In genomic region chr15:32923176-32923575, GRCh38 we compare ENCODE assay signal across 32 cellular contexts.
"Had no signal": no experiment of that assay in that cellular context is flagged by ENCODE, and none has a peak within 500 bp of the region (broad histone marks: within the 10 kb centered on the region; RNA-seq: fewer than 3 reads in every experiment).

No MANE protein-coding gene starts in this region.

- H3K9me3 ChIP-seq: Peyer's patch had no signal

- H3K9me3 Mint-ChIP-seq: activated CD8-positive, alpha-beta T cell treated with anti-CD3 and anti-CD28 coated beads for 36 hours; activated naive CD4-positive, alpha-beta T cell treated with anti-CD3 and anti-CD28 coated beads, Interleukin-2, amount 50 U/mL, for 24 hours; activated naive CD8-positive, alpha-beta T cell treated with anti-CD3 and anti-CD28 coated beads, Interleukin-2, amount 10 ng/mL, durations not matched to agents 7 days and 5 days; activated T-helper 2 cell treated with anti-CD3 and anti-CD28 coated beads, Interferon-gamma antibody, Interleukin-2, Interleukin-4, amounts not matched to agents 10 μg/mL and 5 μg/mL and 100 μg/mL, durations not matched to agents 14 hours and 24 hours and 36 hours; brain had no signal

- ATAC-seq: activated CD8-positive, alpha-beta T cell treated with anti-CD3 and anti-CD28 coated beads for 36 hours; PC-3; Right ventricle myocardium inferior had no signal

- DNase-seq: activated CD4-positive, alpha-beta T cell treated with anti-CD3 and anti-CD28 coated beads for 1 hour; activated CD4-positive, alpha-beta T cell treated with anti-CD3 and anti-CD28 coated beads for 48 hours; activated CD4-positive, CD25-positive, alpha-beta regulatory T cell; activated CD8-positive, alpha-beta T cell treated with anti-CD3 and anti-CD28 coated beads for 36 hours; activated gamma-delta T cell; activated naive CD4-positive, alpha-beta T cell treated with Interleukin-2 at 50 U/mL for 16 hours; activated naive CD8-positive, alpha-beta T cell treated with anti-CD3 and anti-CD28 coated beads, Interleukin-2, amount 10 ng/mL, durations not matched to agents 7 days and 5 days; activated T-cell treated with anti-CD3 and anti-CD28 coated beads, Interleukin-2, amount 50 U/mL, for 1 hour; caudate nucleus; cerebellar nuclear complex; Kasumi-1; NCI-H1092 treated with DMSO at 0.1 percent for 48 hours; NCI-H1417; NCI-H146; NCI-H187 treated with DMSO at 0.1 percent for 48 hours; NCI-H2081; NCI-H2171 treated with DMSO at 0.1 percent for 48 hours; NCI-H2227 treated with DMSO at 0.1 percent for 48 hours; NCI-H446; NCI-H510A treated with DMSO at 0.1 percent for 48 hours; NCI-H526 treated with DMSO at 0.1 percent for 48 hours; NCI-H82; PC-3; Peyer's patch; RPMI8226; SIG-M5; T1000; WERI-Rb-1 had no signal

- H3K27ac Mint-ChIP-seq: activated CD8-positive, alpha-beta T cell treated with anti-CD3 and anti-CD28 coated beads for 36 hours; activated naive CD4-positive, alpha-beta T cell treated with anti-CD3 and anti-CD28 coated beads, Interleukin-2, amount 50 U/mL, for 24 hours; activated naive CD8-positive, alpha-beta T cell treated with anti-CD3 and anti-CD28 coated beads, Interleukin-2, amount 10 ng/mL, durations not matched to agents 7 days and 5 days; activated T-helper 2 cell treated with anti-CD3 and anti-CD28 coated beads, Interferon-gamma antibody, Interleukin-2, Interleukin-4, amounts not matched to agents 10 μg/mL and 5 μg/mL and 100 μg/mL, durations not matched to agents 14 hours and 24 hours and 36 hours; brain had no signal

- H3K27ac ChIP-seq: Peyer's patch, WERI-Rb-1 had no signal

- H3K36me3 ChIP-seq: Peyer's patch, WERI-Rb-1 had no signal

- H3K4me3 ChIP-seq: Peyer's patch had no signal

- H3K27me3 Mint-ChIP-seq: activated CD8-positive, alpha-beta T cell treated with anti-CD3 and anti-CD28 coated beads for 36 hours; brain had no signal

- H3K4me1 Mint-ChIP-seq: activated naive CD4-positive, alpha-beta T cell treated with anti-CD3 and anti-CD28 coated beads, Interleukin-2, amount 50 U/mL, for 24 hours; activated naive CD8-positive, alpha-beta T cell treated with anti-CD3 and anti-CD28 coated beads, Interleukin-2, amount 10 ng/mL, durations not matched to agents 7 days and 5 days had no signal

- H3K27me3 ChIP-seq: Peyer's patch had no signal

- H3K36me3 Mint-ChIP-seq: activated naive CD4-positive, alpha-beta T cell treated with anti-CD3 and anti-CD28 coated beads, Interleukin-2, amount 50 U/mL, for 24 hours; activated naive CD8-positive, alpha-beta T cell treated with anti-CD3 and anti-CD28 coated beads, Interleukin-2, amount 10 ng/mL, durations not matched to agents 7 days and 5 days; brain had no signal

- H3K4me3 Mint-ChIP-seq: activated CD8-positive, alpha-beta T cell treated with anti-CD3 and anti-CD28 coated beads for 36 hours; activated naive CD4-positive, alpha-beta T cell treated with anti-CD3 and anti-CD28 coated beads, Interleukin-2, amount 50 U/mL, for 24 hours; activated naive CD8-positive, alpha-beta T cell treated with anti-CD3 and anti-CD28 coated beads, Interleukin-2, amount 10 ng/mL, durations not matched to agents 7 days and 5 days; brain had no signal
